11 cellular contexts compared by ENCODE assay signal in the genomic region with DNA sequence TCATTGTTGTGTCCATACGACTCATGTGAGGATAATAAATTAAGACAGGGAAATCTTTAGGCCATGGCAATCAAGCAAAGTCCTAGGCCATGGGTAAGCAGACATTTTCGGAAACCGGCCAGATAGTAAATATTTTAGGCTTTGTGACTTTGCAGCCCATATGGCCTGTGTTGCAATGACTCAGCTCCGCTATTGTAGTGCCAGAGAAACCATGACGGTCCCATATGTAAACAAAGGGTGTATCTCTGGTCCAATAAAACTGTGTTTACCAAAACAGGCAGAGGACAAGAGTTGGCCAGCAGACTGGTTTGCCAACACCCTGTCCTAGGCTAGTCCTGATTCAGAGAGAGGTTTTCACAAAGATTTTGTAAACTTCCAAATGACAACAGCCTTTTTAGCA. TPM values are rescaled to one million over a fixed set of nuclear protein-coding genes. Genes with fewer than 3 reads are reported as not detected.
DNase-seq lines count a peak whose midpoint lies in the region; ATAC-seq, FAIRE-seq and TF ChIP-seq lines count a peak whose summit lies in the region.
"Had no signal": no experiment of that assay in that cellular context is flagged by ENCODE, and none has a peak within 500 bp of the region (broad histone marks: within the 10 kb centered on the region; RNA-seq: fewer than 3 reads in every experiment).

No MANE protein-coding gene starts in this region.

- H3K27ac ChIP-seq in HepG2 (ENCODE audit: extremely low read length, insufficient read depth, low read length) (peak overlapping the region; percentile 75), testis (peak overlapping the region; percentile 6 to 32)

- CTCF ChIA-PET in HepG2 (lab: Yijun Ruan, JAX; ENCODE audit: low intra/inter-chr PET ratio, low total read pairs) = no interaction called here

- no peaks in the 10 kb centered on the region for H3K27me3 ChIP-seq in adipocyte (replicated peaks; ENCODE audit: control insufficient read depth, insufficient read depth, low read length)
- no peaks in the 10 kb centered on the region for H3K27me3 ChIP-seq in HepG2 (ENCODE audit: control insufficient read depth in 1 of 2, insufficient read depth in 2 of 2, low read length in 2 of 2)
- no peaks in the 10 kb centered on the region for H3K27me3 ChIP-seq in testis

- FAIRE-seq in HepG2 (lab: Jason Lieb, UNC) = peak; percentile 88
- FAIRE-seq: H1 had no signal

- H3K79me2 ChIP-seq in HepG2 (ENCODE audit: insufficient read depth, low read length) = peaks cover 61% of the 10 kb centered on the region

- H3K4me3 ChIP-seq in adipocyte (ENCODE audit: low read length) (peak overlapping the region; percentile 3), HepG2 (replicated peaks in 1 of 3; ENCODE audit: insufficient read depth in 1 of 3, low read depth in 2 of 3, low read length in 3 of 3) (peak overlapping the region in 1 of 3 experiments; percentile 11; a peak in 1 of 6 replicates), testis (no peak overlapping the region)

- ATAC-seq in HepG2 (peak; percentile 84), Right ventricle myocardium inferior (no peak)
- ATAC-seq: effector memory CD8-positive, alpha-beta T cell had no signal

- no TSS peak for BruUV-seq in HepG2 (replicated peaks; lab: Mats Ljungman, UMichigan)

- TF ChIP-seq CTCF in HepG2 (CRISPR knock-in tag; IDR thresholded peaks at IDR 0.05) (no peak), testis (IDR thresholded peaks at IDR 0.05) (no peak)

- TF ChIP-seq POLR2A in HepG2 (IDR thresholded peaks at IDR 0.05; ENCODE audit: insufficient read depth in 1 of 2, low read depth in 2 of 2, low read length in 2 of 2) = 0 out of 4 replicates have a peak, but pooled peaks of 1 of the 2 experiments have one; percentile 15
- TF ChIP-seq POLR2A in testis (IDR thresholded peaks at IDR 0.05) = no peak

- H3K9me3 ChIP-seq in adipocyte (ENCODE audit: control insufficient read depth, low read length) (no peaks in the 10 kb centered on the region), HepG2 (ENCODE audit: low read length) (no peaks in the 10 kb centered on the region), testis (no peaks in the 10 kb centered on the region)

- intact Hi-C loops in HepG2 (cut with micrococcal nuclease; ENCODE audit: unreplicated experiment) (no loop called here), testis (cut with DNase I; ENCODE audit: low total_unique reads) (no loop called here), Right ventricle myocardium inferior (cut with DNase I) (no loop called here)

- 20% methylated on average over 5 of the region's 5 CpGs for WGBS in HepG2 (ENCODE audit: low lambda C conversion rate)
- whole genome bisulfite sequencing in testis, 2 donors = 79 to 85% methylated on average over 5 of the region's 5 CpGs

- TF ChIP-seq EP300 in HepG2 (IDR thresholded peaks at IDR 0.05; ENCODE audit: low read depth in 2 of 2, low read length in 2 of 2) (peak in 1 of 2 experiments; percentile 61; a peak in 1 of 4 replicates), HepG2 (CRISPR knock-in tag; IDR thresholded peaks at IDR 0.05; ENCODE audit: borderline replicate concordance) (no peak)

- POLR2A ChIA-PET in HepG2 (lab: Yijun Ruan, JAX) = interaction anchor here (1.1 kb wide), 1 partner anchor 17 kb away, joined by 4 read pairs; no protein-coding TSS in a partner anchor

- peaks cover 12% of the 10 kb centered on the region for H4K20me1 ChIP-seq in HepG2 (ENCODE audit: insufficient read depth, low read length)

- H2AFZ ChIP-seq in HepG2 (ENCODE audit: low read length) = no peak overlapping the region

- DNase-seq in HCEC 1CT (peak; percentile 78), adipocyte (ENCODE audit: low read depth) (peak; percentile 52), HepG2 (ENCODE audit: low spot score) (peak; percentile 88), testis (no peak), Right ventricle myocardium inferior (ENCODE audit: missing footprints) (no peak), activated gamma-delta T cell (lab: John Stamatoyannopoulos, UW) (no peak)
- DNase-seq in effector CD4-positive, alpha-beta T cell = no peak
- DNase-seq: effector memory CD8-positive, alpha-beta T cell; stimulated activated CD4-positive, alpha-beta T cell treated with anti-CD3 and anti-CD28 coated beads, Interleukin-1b, Interleukin-23, amount 100 ng/mL, for 48 hours had no signal

- no peak for TF ChIP-seq RAD21 in HepG2 (CRISPR knock-in tag; IDR thresholded peaks at IDR 0.05)

- in situ Hi-C loops in HepG2 (cut with HindIII; ENCODE audit: extremely low pct_ligation_motif_present, low pct_unique_long_range_greater_than_20kb) = no loop called here

- H3K9ac ChIP-seq in adipocyte (ENCODE audit: low read length) (no peak overlapping the region), HepG2 (ENCODE audit: insufficient read depth, low read depth, low read length) (peak overlapping the region; percentile 35)

- H3K36me3 ChIP-seq in adipocyte (ENCODE audit: control insufficient read depth, insufficient read depth, low read length, severe bottlenecking) (peaks cover 20% of the 10 kb centered on the region), HepG2 (replicated peaks in 1 of 2; ENCODE audit: control insufficient read depth in 1 of 2, insufficient read depth in 2 of 2, low read length in 2 of 2) (peaks cover 9 to 11% of the 10 kb centered on the region in 2 experiments), testis (ENCODE audit: low read depth, missing control alignments) (no peaks in the 10 kb centered on the region)

- H3K4me1 ChIP-seq in adipocyte (ENCODE audit: control insufficient read depth, insufficient read depth, low read length) = peaks cover 50% of the 10 kb centered on the region
- peaks cover 73% of the 10 kb centered on the region for H3K4me1 ChIP-seq in HepG2 (ENCODE audit: insufficient read depth, low read length)
- peaks cover 35% of the 10 kb centered on the region for H3K4me1 ChIP-seq in testis

- H3K4me2 ChIP-seq in HepG2 (ENCODE audit: low read depth, low read length) = peak overlapping the region; percentile 67

TF ChIP-seq in HepG2, 621 proteins besides CTCF, POLR2A, EP300 and RAD21 (continues in another document):
- peak; percentile 71 for TF ChIP-seq NFE2L2 (IDR thresholded peaks at IDR 0.05; ENCODE audit: low read length)
- TF ChIP-seq TEAD3 (CRISPR knock-in tag; optimal IDR thresholded peaks at IDR 0.05; ENCODE audit: borderline replicate concordance) = peak; percentile 22
- TF ChIP-seq ZNF644 (CRISPR knock-in tag; IDR thresholded peaks at IDR 0.05; ENCODE audit: low read depth) = peak; percentile 94

RNA-seq across cellular contexts. Expression of a gene that starts 5.0 kb away (rescaled TPM):
- 61.0 and 87.0 TPM in 2 replicates for total RNA-seq in HepG2 (2016; rRNA removed; fragmentation: Illumina TruSeq; extraction: Trizol)
- 8.9 and 9.7 TPM in 2 replicates for total RNA-seq in HepG2 (2016; cell fraction: cytosol; rRNA removed; fragmentation: Illumina TruSeq; extraction: Trizol; ENCODE audit: low read depth)
- total RNA-seq in HepG2 (2016; cell fraction: insoluble cytoplasmic fraction; rRNA removed; fragmentation: Illumina TruSeq; extraction: Trizol) = 59.7 and 78.6 TPM in 2 replicates
- 27.8 and 30.9 TPM in 2 replicates for total RNA-seq in HepG2 (2016; cell fraction: membrane; rRNA removed; fragmentation: Illumina TruSeq; extraction: Trizol)
- total RNA-seq in HepG2 (2016; cell fraction: nucleus; rRNA removed; fragmentation: Illumina TruSeq; extraction: Trizol) = 36.3 and 40.0 TPM in 2 replicates
- polyA plus RNA-seq in HepG2 (2011; rRNA removed) = 70.4 and 76.9 TPM in 2 replicates
- 80.2 and 86.3 TPM in 2 replicates for polyA plus RNA-seq in HepG2 (2011; cell fraction: cytosol; rRNA removed)
- polyA plus RNA-seq in HepG2 (2011; cell fraction: nucleus; rRNA removed) = 71.8 and 99.8 TPM in 2 replicates
- 46.7 and 54.6 TPM in 2 replicates for polyA plus RNA-seq in HepG2 (2012)
- polyA plus RNA-seq in HepG2 (2016; cell fraction: cytosol; fragmentation: Illumina TruSeq; extraction: Trizol; ENCODE audit: low read depth) = 6.6 and 8.5 TPM in 2 replicates
- polyA plus RNA-seq in HepG2 (2016; cell fraction: insoluble cytoplasmic fraction; fragmentation: Illumina TruSeq; extraction: Trizol; ENCODE audit: low read depth) = 47.8 and 57.1 TPM in 2 replicates
- polyA plus RNA-seq in HepG2 (2016; cell fraction: membrane; fragmentation: Illumina TruSeq; extraction: Trizol; ENCODE audit: low read depth) = 14.4 and 15.0 TPM in 2 replicates
- 39.6 and 49.5 TPM in 2 replicates for polyA plus RNA-seq in HepG2 (2016; cell fraction: nucleus; fragmentation: Illumina TruSeq; extraction: Trizol; ENCODE audit: insufficient read depth, low read depth)
- polyA minus RNA-seq in HepG2 (2011; rRNA and poly(A)+ RNA removed; ENCODE audit: low replicate concordance) = 28.7 and 145 TPM in 2 replicates
- 64.1 and 82.7 TPM in 2 replicates for polyA minus RNA-seq in HepG2 (2011; cell fraction: cytosol; rRNA and poly(A)+ RNA removed)
- polyA minus RNA-seq in HepG2 (2011; cell fraction: nucleus; rRNA and poly(A)+ RNA removed) = 115 and 140 TPM in 2 replicates
- 10 to 100 TPM; 76.5 to 96.2 TPM for total RNA-seq in testis
- polyA plus RNA-seq in testis (ENCODE audit: insufficient read depth, low read depth, low replicate concordance) = 30.9 TPM
- total RNA-seq in Right ventricle myocardium inferior = 25.3 TPM
- polyA plus RNA-seq: neural cell had no signal

RNA-seq across cellular contexts. Expression of a gene that starts 16.0 kb away (rescaled TPM):
- total RNA-seq in HepG2 (2016; rRNA removed; fragmentation: Illumina TruSeq; extraction: Trizol) (0.52 and 0.71 TPM in 2 replicates), testis (1 to 10 TPM in 1 of 2 donors, under 1 TPM in 1; 0.47 to 1.2 TPM), Right ventricle myocardium inferior (1.5 TPM)
- total RNA-seq in HepG2 (2016; cell fraction: cytosol; rRNA removed; fragmentation: Illumina TruSeq; extraction: Trizol; ENCODE audit: low read depth) = 0.40 and 0.62 TPM in 2 replicates
- 0.31 and 0.54 TPM in 2 replicates for total RNA-seq in HepG2 (2016; cell fraction: insoluble cytoplasmic fraction; rRNA removed; fragmentation: Illumina TruSeq; extraction: Trizol)
- total RNA-seq in HepG2 (2016; cell fraction: membrane; rRNA removed; fragmentation: Illumina TruSeq; extraction: Trizol) = 1.0 and 1.2 TPM in 2 replicates
- 0.71 and 0.72 TPM in 2 replicates for total RNA-seq in HepG2 (2016; cell fraction: nucleus; rRNA removed; fragmentation: Illumina TruSeq; extraction: Trizol)
- polyA plus RNA-seq in HepG2 (2011; rRNA removed) (0.18 and 0.33 TPM in 2 replicates), testis (ENCODE audit: insufficient read depth, low read depth, low replicate concordance) (1.8 TPM)
- polyA plus RNA-seq in HepG2 (2011; cell fraction: cytosol; rRNA removed) = 0.05 and 0.12 TPM in 2 replicates
- polyA plus RNA-seq in HepG2 (2011; cell fraction: nucleus; rRNA removed) = 0.19 and 0.23 TPM in 2 replicates
- 0.12 and 0.39 TPM in 2 replicates for polyA plus RNA-seq in HepG2 (2012)
- 0.02 TPM in 1 of 2 replicates, not detected in the other for polyA plus RNA-seq in HepG2 (2016; cell fraction: cytosol; fragmentation: Illumina TruSeq; extraction: Trizol; ENCODE audit: low read depth)
- 0.17 and 0.19 TPM in 2 replicates for polyA plus RNA-seq in HepG2 (2016; cell fraction: insoluble cytoplasmic fraction; fragmentation: Illumina TruSeq; extraction: Trizol; ENCODE audit: low read depth)
- polyA plus RNA-seq in HepG2 (2016; cell fraction: membrane; fragmentation: Illumina TruSeq; extraction: Trizol; ENCODE audit: low read depth) = 0.03 and 0.06 TPM in 2 replicates
- 0.61 and 0.71 TPM in 2 replicates for polyA plus RNA-seq in HepG2 (2016; cell fraction: nucleus; fragmentation: Illumina TruSeq; extraction: Trizol; ENCODE audit: insufficient read depth, low read depth)
- polyA minus RNA-seq in HepG2 (2011; rRNA and poly(A)+ RNA removed; ENCODE audit: low replicate concordance) = 0.20 and 7.2 TPM in 2 replicates
- 0.26 and 0.59 TPM in 2 replicates for polyA minus RNA-seq in HepG2 (2011; cell fraction: cytosol; rRNA and poly(A)+ RNA removed)
- 0.62 and 0.90 TPM in 2 replicates for polyA minus RNA-seq in HepG2 (2011; cell fraction: nucleus; rRNA and poly(A)+ RNA removed)
- polyA plus RNA-seq: neural cell had no signal

Comparison
In these comparisons a context has a peak if more than half of its experiments do, and no peak if none do; other contexts are left out.
1. DNase-seq: peak in HCEC 1CT (single experiment), adipocyte (single experiment) and HepG2 (single experiment); none in testis (single experiment), effector CD4-positive, alpha-beta T cell (single experiment), Right ventricle myocardium inferior (single experiment) and activated gamma-delta T cell (single experiment).